In the genomic region with DNA sequence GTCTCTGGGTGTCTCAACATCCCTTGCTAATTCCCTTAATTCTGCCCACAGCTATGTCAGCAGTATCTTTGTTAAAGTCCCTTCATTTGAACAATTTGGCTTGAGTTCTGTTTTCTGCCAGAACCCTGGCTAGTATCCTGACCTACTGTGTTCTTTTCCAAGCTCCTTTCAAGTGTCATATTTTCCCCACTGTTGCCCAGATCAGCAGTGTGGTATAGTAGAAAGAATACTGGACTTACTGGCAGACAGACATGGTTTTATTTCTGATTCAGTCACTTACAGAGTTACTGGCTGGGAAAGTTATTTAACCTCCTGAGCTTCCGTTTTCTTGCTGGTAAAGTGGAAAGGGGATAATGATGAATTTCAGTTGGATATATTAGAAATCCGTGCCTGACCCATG, we compare ENCODE assay signal across 20 cellular contexts. TPM values are rescaled to one million over a fixed set of nuclear protein-coding genes. Genes with fewer than 3 reads are reported as not detected.
DNase-seq lines count a peak whose midpoint lies in the region; ATAC-seq and TF ChIP-seq lines count a peak whose summit lies in the region.
"Had no signal": no experiment of that assay in that cellular context is flagged by ENCODE, and none has a peak within 500 bp of the region (broad histone marks: within the 10 kb centered on the region; RNA-seq: fewer than 3 reads in every experiment).

No MANE protein-coding gene starts in this region.

- no peak overlapping the region for H2AFZ ChIP-seq in smooth muscle cell (ENCODE audit: low read depth)

- H3K9me3 Mint-ChIP-seq in chondrocyte (ENCODE audit: low read depth), result peaks cover 4% of the 10 kb centered on the region
- H3K9me3 Mint-ChIP-seq in activated naive CD4-positive, alpha-beta T cell treated with anti-CD3 and anti-CD28 coated beads, Interleukin-2, amount 10 ng/mL, durations not matched to agents 7 days and 5 days, result no peaks in the 10 kb centered on the region
- H3K9me3 Mint-ChIP-seq: dendritic cell treated with granulocyte-macrophage colony-stimulating factor and Interleukin-4, amounts not matched to agents 40 ng/mL and 50 ng/mL, for 4 days; naive B cell had no signal

- no peak for TF ChIP-seq POLR2A in ovary (IDR thresholded peaks at IDR 0.05)

- TF ChIP-seq CTCF in chondrocyte (IDR thresholded peaks at IDR 0.05) (no peak), smooth muscle cell (IDR thresholded peaks at IDR 0.05; ENCODE audit: borderline replicate concordance, insufficient read depth, poor library complexity, severe bottlenecking) (no peak), foreskin keratinocyte (conservative IDR thresholded peaks at IDR 0.05) (no peak), ovary (IDR thresholded peaks at IDR 0.05) (no peak)

- CTCF ChIA-PET in activated naive CD4-positive, alpha-beta T cell treated with anti-CD3 and anti-CD28 coated beads, Interleukin-2, amount 10 ng/mL, durations not matched to agents 7 days and 5 days (lab: Charles Lee), result no interaction called here

- H3K4me1 Mint-ChIP-seq in chondrocyte (ENCODE audit: low read depth), result peaks cover 93% of the 10 kb centered on the region
- no peaks in the 10 kb centered on the region for H3K4me1 Mint-ChIP-seq in activated naive CD4-positive, alpha-beta T cell treated with anti-CD3 and anti-CD28 coated beads, Interleukin-2, amount 10 ng/mL, durations not matched to agents 7 days and 5 days
- H3K4me1 Mint-ChIP-seq: naive B cell had no signal

- no peaks in the 10 kb centered on the region for H3K36me3 ChIP-seq in smooth muscle cell (ENCODE audit: low read depth)
- no peaks in the 10 kb centered on the region for H3K36me3 ChIP-seq in ovary

- TF ChIP-seq EP300 in ovary (IDR thresholded peaks at IDR 0.05), result no peak

- H3K9ac ChIP-seq in smooth muscle cell (ENCODE audit: low read depth), result no peak overlapping the region
- H3K9ac ChIP-seq: KMS-11 had no signal

- intact Hi-C loops in right cardiac atrium (cut with DNase I) (no loop called here), ovary (cut with DNase I) (no loop called here)

- peak overlapping the region; percentile 84 for H3K27ac Mint-ChIP-seq in chondrocyte (ENCODE audit: unreplicated experiment)
- H3K27ac Mint-ChIP-seq in activated naive CD4-positive, alpha-beta T cell treated with anti-CD3 and anti-CD28 coated beads, Interleukin-2, amount 10 ng/mL, durations not matched to agents 7 days and 5 days, result no peak overlapping the region
- H3K27ac Mint-ChIP-seq: activated naive CD8-positive, alpha-beta T cell; dendritic cell treated with granulocyte-macrophage colony-stimulating factor and Interleukin-4, amounts not matched to agents 40 ng/mL and 50 ng/mL, for 4 days had no signal

- H3K4me1 ChIP-seq in right cardiac atrium (ENCODE audit: control insufficient read depth, insufficient read depth, low read length) (no peaks in the 10 kb centered on the region), smooth muscle cell (ENCODE audit: low read depth) (peaks cover 15% of the 10 kb centered on the region), foreskin keratinocyte (peaks cover 8% of the 10 kb centered on the region), ovary (ENCODE audit: insufficient read depth) (peaks cover 8% of the 10 kb centered on the region)

- H3K27me3 Mint-ChIP-seq in chondrocyte (ENCODE audit: low read depth), result no peaks in the 10 kb centered on the region
- peaks cover 6% of the 10 kb centered on the region for H3K27me3 Mint-ChIP-seq in activated naive CD4-positive, alpha-beta T cell treated with anti-CD3 and anti-CD28 coated beads, Interleukin-2, amount 10 ng/mL, durations not matched to agents 7 days and 5 days
- H3K27me3 Mint-ChIP-seq: dendritic cell treated with granulocyte-macrophage colony-stimulating factor and Interleukin-4, amounts not matched to agents 40 ng/mL and 50 ng/mL, for 4 days had no signal

- peaks cover 30% of the 10 kb centered on the region for H3F3A ChIP-seq in smooth muscle cell (ENCODE audit: low read depth)

- H4K20me1 ChIP-seq in smooth muscle cell (ENCODE audit: low read depth), result no peaks in the 10 kb centered on the region

- no peaks in the 10 kb centered on the region for H3K79me2 ChIP-seq in smooth muscle cell (ENCODE audit: low read depth)

- H3K4me3 ChIP-seq in right cardiac atrium (ENCODE audit: low read length) (no peak overlapping the region), smooth muscle cell (no peak overlapping the region), ovary (no peak overlapping the region)

- DNase-seq in GM03348 (ENCODE audit: low spot score), result peak; percentile 7
- DNase-seq in chondrocyte (ENCODE audit: low spot score), result no peak
- no peak for DNase-seq in right cardiac atrium
- no peak for DNase-seq in smooth muscle cell (lab: John Stamatoyannopoulos, UW; ENCODE audit: unreplicated experiment)
- DNase-seq in foreskin keratinocyte, result no peak
- no peak for DNase-seq in ovary
- DNase-seq in DMS153 treated with DMSO at 0.1 percent for 48 hours (lab: John Stamatoyannopoulos, UW; ENCODE audit: unreplicated experiment), result no peak
- no peak for DNase-seq in activated naive CD4-positive, alpha-beta T cell treated with anti-CD3 and anti-CD28 coated beads, Interleukin-2, amount 10 ng/mL, durations not matched to agents 7 days and 5 days
- DNase-seq: activated T-cell treated with anti-CD3 and anti-CD28 coated beads for 4 hours; Calu3; GOT3; naive B cell; NCI-H1436 treated with DMSO at 0.1 percent for 48 hours; NCI-H510A treated with DMSO at 0.1 percent for 48 hours; retina; stimulated activated naive CD4-positive, alpha-beta T cell treated with Interleukin-2 at 50 U/mL for 16 hours; T-helper 1 cell had no signal

- H3K36me3 Mint-ChIP-seq in chondrocyte (ENCODE audit: low read depth), result no peaks in the 10 kb centered on the region
- H3K36me3 Mint-ChIP-seq in activated naive CD4-positive, alpha-beta T cell treated with anti-CD3 and anti-CD28 coated beads, Interleukin-2, amount 10 ng/mL, durations not matched to agents 7 days and 5 days, result no peaks in the 10 kb centered on the region
- H3K36me3 Mint-ChIP-seq: activated naive CD8-positive, alpha-beta T cell had no signal

- H3K4me3 Mint-ChIP-seq in chondrocyte (ENCODE audit: unreplicated experiment), result no peak overlapping the region
- H3K4me3 Mint-ChIP-seq in activated naive CD4-positive, alpha-beta T cell treated with anti-CD3 and anti-CD28 coated beads, Interleukin-2, amount 10 ng/mL, durations not matched to agents 7 days and 5 days, result no peak overlapping the region
- H3K4me3 Mint-ChIP-seq: activated naive CD8-positive, alpha-beta T cell; dendritic cell treated with granulocyte-macrophage colony-stimulating factor and Interleukin-4, amounts not matched to agents 40 ng/mL and 50 ng/mL, for 4 days; naive B cell had no signal

- H3K27ac ChIP-seq in right cardiac atrium (ENCODE audit: low read length) (no peak overlapping the region), smooth muscle cell (ENCODE audit: low read depth) (peak overlapping the region; percentile 86), foreskin keratinocyte (no peak overlapping the region), ovary (peak overlapping the region in 1 of 2 donors; percentile 14)
- H3K27ac ChIP-seq: KMS-11 had no signal

- H3K4me2 ChIP-seq in smooth muscle cell, result peak overlapping the region; percentile 70
- H3K4me2 ChIP-seq: KMS-11 had no signal

- ATAC-seq in right cardiac atrium (peak; percentile 56 to 67), foreskin keratinocyte (no peak)

- WGBS in right cardiac atrium, result 51% methylated on average over 2 of the region's 2 CpGs
- WGBS in smooth muscle cell (ENCODE audit: low lambda C conversion rate), result 62% methylated on average over 2 of the region's 2 CpGs
- WGBS in ovary, 3 donors, result 42 to 68% (median 49%) methylated on average over 2 of the region's 2 CpGs

- H3K27me3 ChIP-seq in right cardiac atrium (ENCODE audit: control insufficient read depth, insufficient read depth) (no peaks in the 10 kb centered on the region), smooth muscle cell (ENCODE audit: low read depth) (no peaks in the 10 kb centered on the region), foreskin keratinocyte (no peaks in the 10 kb centered on the region), ovary (no peaks in the 10 kb centered on the region)

- no peaks in the 10 kb centered on the region for H3K9me3 ChIP-seq in right cardiac atrium (ENCODE audit: control insufficient read depth, low read length)
- H3K9me3 ChIP-seq in smooth muscle cell (replicated peaks; ENCODE audit: low read depth), result no peaks in the 10 kb centered on the region
- no peaks in the 10 kb centered on the region for H3K9me3 ChIP-seq in ovary

RNA-seq across cellular contexts. Expression of a gene that starts 39.8 kb away (rescaled TPM):
- total RNA-seq in chondrocyte, result 69.7 to 79.4 TPM (median 78.4 TPM) in 3 replicates
- total RNA-seq in right cardiac atrium, result 10 to 100 TPM; 11.1 to 20.7 (median 11.5) TPM
- polyA plus RNA-seq in right cardiac atrium, result 6.1 TPM
- total RNA-seq in smooth muscle cell, result 95.3 and 112 TPM in 2 replicates
- polyA plus RNA-seq in smooth muscle cell, result 46.3 and 51.4 TPM in 2 replicates
- 17.2 and 18.2 TPM in 2 replicates for total RNA-seq in foreskin keratinocyte
- 6.9 and 9.3 TPM in 2 replicates for polyA plus RNA-seq in foreskin keratinocyte
- 10 to 100 TPM; 14.2 to 24.7 (median 15.8) TPM for total RNA-seq in ovary
- polyA plus RNA-seq in ovary, result 10 to 100 TPM; 16.7 to 31.0 TPM

RNA-seq across cellular contexts. Expression of a gene that starts 55.5 kb away (rescaled TPM):
- total RNA-seq in chondrocyte, result 10.8 to 19.1 TPM (median 11.6 TPM) in 3 replicates
- 1 to 10 TPM; 4.1 to 6.7 (median 5.4) TPM for total RNA-seq in right cardiac atrium
- polyA plus RNA-seq in right cardiac atrium, result 3.1 TPM
- 13.7 and 18.1 TPM in 2 replicates for total RNA-seq in smooth muscle cell
- 6.3 and 7.0 TPM in 2 replicates for polyA plus RNA-seq in smooth muscle cell
- total RNA-seq in foreskin keratinocyte, result 26.8 and 27.4 TPM in 2 replicates
- 13.8 and 17.4 TPM in 2 replicates for polyA plus RNA-seq in foreskin keratinocyte
- total RNA-seq in ovary, result 10 to 100 TPM in 4 of 7 donors, 1 to 10 TPM in 3; 8.9 to 12.0 (median 10.8) TPM
- 1 to 10 TPM; 5.9 to 7.6 TPM for polyA plus RNA-seq in ovary
